ENCODE assay signal across 18 cellular contexts in genomic region chr10:133010095-133010837, GRCh38.
DNase-seq lines count a peak whose midpoint lies in the region; ATAC-seq and TF ChIP-seq lines count a peak whose summit lies in the region.
"Had no signal": no experiment of that assay in that cellular context is flagged by ENCODE, and none has a peak within 500 bp of the region (broad histone marks: within the 10 kb centered on the region; RNA-seq: fewer than 3 reads in every experiment).

No MANE protein-coding gene starts in this region.

- peak overlapping the region; percentile 54; the same call in 1 of the 2 replicates for H3K27ac ChIP-seq in Panc1 (ENCODE audit: low read length)

- POLR2A ChIA-PET in Panc1 (lab: Charles Lee): no interaction called here
- POLR2A ChIA-PET in HEK293T (lab: Yijun Ruan, JAX): no interaction called here

- intact Hi-C loops in Panc1 (cut with micrococcal nuclease; ENCODE audit: unreplicated experiment): no loop called here

- no peaks in the 10 kb centered on the region for H3K9me3 Mint-ChIP-seq in stimulated activated memory B cell treated with anti-CD40 and anti-IgM and Interleukin-4, amounts not matched to agents 10 μg/mL and 1 μg/mL and 100 μg/mL, for 72 hours
- H3K9me3 Mint-ChIP-seq: activated naive CD4-positive, alpha-beta T cell treated with anti-CD3 and anti-CD28 coated beads, Interleukin-2, amount 50 U/mL, for 72 hours; mesothelial cell of epicardium; nephron had no signal

- no peaks in the 10 kb centered on the region for H3K36me3 ChIP-seq in Panc1 (ENCODE audit: control insufficient read depth, insufficient read depth, low read length)

- CTCF ChIA-PET in Panc1 (lab: Charles Lee): no interaction called here
- CTCF ChIA-PET in HEK293T (lab: Yijun Ruan, JAX): no interaction called here

- ATAC-seq in Panc1: no peak
- peak; percentile 35 for ATAC-seq in stimulated activated memory B cell treated with anti-CD40 and anti-IgM and Interleukin-4, amounts not matched to agents 10 μg/mL and 1 μg/mL and 100 μg/mL, for 72 hours
- no peak for ATAC-seq in GM18861 (IDR thresholded peaks at IDR 0.05; ENCODE audit: unreplicated experiment)
- ATAC-seq: activated CD8-positive, alpha-beta T cell treated with anti-CD3 and anti-CD28 coated beads, Interleukin-2, amount 10 ng/mL, durations not matched to agents 7 days and 5 days; activated naive CD4-positive, alpha-beta T cell treated with anti-CD3 and anti-CD28 coated beads, Interleukin-2, amount 50 U/mL, for 72 hours had no signal

- no peaks in the 10 kb centered on the region for H3K36me3 Mint-ChIP-seq in stimulated activated memory B cell treated with anti-CD40 and anti-IgM and Interleukin-4, amounts not matched to agents 10 μg/mL and 1 μg/mL and 100 μg/mL, for 72 hours
- H3K36me3 Mint-ChIP-seq: activated naive CD4-positive, alpha-beta T cell treated with anti-CD3 and anti-CD28 coated beads, Interleukin-2, amount 50 U/mL, for 72 hours; mesothelial cell of epicardium had no signal

- peaks cover 7% of the 10 kb centered on the region for H3K4me1 Mint-ChIP-seq in stimulated activated memory B cell treated with anti-CD40 and anti-IgM and Interleukin-4, amounts not matched to agents 10 μg/mL and 1 μg/mL and 100 μg/mL, for 72 hours
- H3K4me1 Mint-ChIP-seq: mesothelial cell of epicardium had no signal

- H3K4me1 ChIP-seq in Panc1 (ENCODE audit: control insufficient read depth, insufficient read depth, low read length): peaks cover 13% of the 10 kb centered on the region
- H3K4me1 ChIP-seq: testis had no signal

- H3K4me3 Mint-ChIP-seq in stimulated activated memory B cell treated with anti-CD40 and anti-IgM and Interleukin-4, amounts not matched to agents 10 μg/mL and 1 μg/mL and 100 μg/mL, for 72 hours: no peak overlapping the region
- H3K4me3 Mint-ChIP-seq: activated CD8-positive, alpha-beta T cell treated with anti-CD3 and anti-CD28 coated beads, Interleukin-2, amount 10 ng/mL, durations not matched to agents 7 days and 5 days; mesothelial cell of epicardium; nephron had no signal

- TF ChIP-seq CTCF in Panc1 (IDR thresholded peaks at IDR 0.05): no peak

- H3K27me3 Mint-ChIP-seq in stimulated activated memory B cell treated with anti-CD40 and anti-IgM and Interleukin-4, amounts not matched to agents 10 μg/mL and 1 μg/mL and 100 μg/mL, for 72 hours: no peaks in the 10 kb centered on the region

- no peak overlapping the region for H3K27ac Mint-ChIP-seq in stimulated activated memory B cell treated with anti-CD40 and anti-IgM and Interleukin-4, amounts not matched to agents 10 μg/mL and 1 μg/mL and 100 μg/mL, for 72 hours
- H3K27ac Mint-ChIP-seq: activated CD8-positive, alpha-beta T cell treated with anti-CD3 and anti-CD28 coated beads, Interleukin-2, amount 10 ng/mL, durations not matched to agents 7 days and 5 days; activated naive CD4-positive, alpha-beta T cell treated with anti-CD3 and anti-CD28 coated beads, Interleukin-2, amount 50 U/mL, for 72 hours; mesothelial cell of epicardium; nephron had no signal

- BruUV-seq in Panc1 (replicated peaks; lab: Mats Ljungman, UMichigan): no TSS peak

- no peaks in the 10 kb centered on the region for H3K27me3 ChIP-seq in Panc1 (ENCODE audit: control insufficient read depth, insufficient read depth, low read length)
- H3K27me3 ChIP-seq: testis had no signal

- peak; percentile 35 for DNase-seq in GM03348 (ENCODE audit: low spot score)
- DNase-seq in Panc1 (ENCODE audit: low read depth, low spot score): no peak
- DNase-seq in kidney tubule cell (ENCODE audit: low spot score): peak; percentile 19
- DNase-seq in NCI-H146 treated with DMSO at 0.1 percent for 48 hours (lab: John Stamatoyannopoulos, UW; ENCODE audit: unreplicated experiment): no peak
- no peak for DNase-seq in NCI-H774 (lab: John Stamatoyannopoulos, UW)
- no peak for DNase-seq in HEK293T (ENCODE audit: extremely low spot score)
- DNase-seq: activated CD4-positive, CD25-positive, alpha-beta regulatory T cell; activated CD8-positive, alpha-beta T cell treated with anti-CD3 and anti-CD28 coated beads, Interleukin-2, amount 10 ng/mL, durations not matched to agents 7 days and 5 days; activated T-cell treated with anti-CD3 and anti-CD28 coated beads, Interleukin-2, amount 50 U/mL, for 48 hours; islet precursor cell; NCI-H1694; NCI-H82; testis had no signal

- H3K4me3 ChIP-seq in Panc1 (ENCODE audit: low read depth in 2 of 2, low read length in 2 of 2): peak overlapping the region; percentile 12 to 16
- H3K4me3 ChIP-seq: testis had no signal

- H3K9me3 ChIP-seq in Panc1 (ENCODE audit: control insufficient read depth, insufficient read depth, low read depth, low read length): no peaks in the 10 kb centered on the region
- H3K9me3 ChIP-seq: testis had no signal

- in situ Hi-C loops in Panc1 (cut with HindIII; ENCODE audit: low pct_unique_long_range_greater_than_20kb, low sequenced_read_pairs): no loop called here

TF ChIP-seq in HEK293T, 16 proteins besides CTCF, POLR2A, EP300 and RAD21:
- TF ChIP-seq FOXM1 (IDR thresholded peaks at IDR 0.05; ENCODE audit: borderline replicate concordance): no peak
- no peak for TF ChIP-seq FOXA1 (IDR thresholded peaks at IDR 0.05)
- TF ChIP-seq BHLHE40 (IDR thresholded peaks at IDR 0.05; ENCODE audit: borderline replicate concordance): no peak
- TF ChIP-seq ELF4 (IDR thresholded peaks at IDR 0.05): no peak
- no peak for TF ChIP-seq FOXK2 (IDR thresholded peaks at IDR 0.05)
- no peak for TF ChIP-seq SP1 (IDR thresholded peaks at IDR 0.05)
- no peak for TF ChIP-seq L3MBTL2 (conservative IDR thresholded peaks at IDR 0.05)
- TF ChIP-seq NFRKB (IDR thresholded peaks at IDR 0.05): no peak
- TF ChIP-seq ZNF384 (IDR thresholded peaks at IDR 0.05): no peak
- TF ChIP-seq HDGF (IDR thresholded peaks at IDR 0.05; ENCODE audit: borderline replicate concordance): no peak
- no peak for TF ChIP-seq ARNT (IDR thresholded peaks at IDR 0.05)
- TF ChIP-seq SUZ12 (IDR thresholded peaks at IDR 0.05): no peak
- TF ChIP-seq TARDBP (IDR thresholded peaks at IDR 0.05): no peak
- TF ChIP-seq PKNOX1 (IDR thresholded peaks at IDR 0.05): no peak
- TF ChIP-seq LEF1 (IDR thresholded peaks at IDR 0.05; ENCODE audit: borderline replicate concordance): no peak

Comparison
In these comparisons a context has a peak if more than half of its experiments do, and no peak if none do; other contexts are left out.
1. DNase-seq: peak in GM03348 (single experiment) and kidney tubule cell (single experiment); none in Panc1 (single experiment), NCI-H146 treated with DMSO at 0.1 percent for 48 hours (single experiment), NCI-H774 (single experiment) and HEK293T (single experiment).